ENCODE assay signal across 8 cellular contexts in the genomic region with DNA sequence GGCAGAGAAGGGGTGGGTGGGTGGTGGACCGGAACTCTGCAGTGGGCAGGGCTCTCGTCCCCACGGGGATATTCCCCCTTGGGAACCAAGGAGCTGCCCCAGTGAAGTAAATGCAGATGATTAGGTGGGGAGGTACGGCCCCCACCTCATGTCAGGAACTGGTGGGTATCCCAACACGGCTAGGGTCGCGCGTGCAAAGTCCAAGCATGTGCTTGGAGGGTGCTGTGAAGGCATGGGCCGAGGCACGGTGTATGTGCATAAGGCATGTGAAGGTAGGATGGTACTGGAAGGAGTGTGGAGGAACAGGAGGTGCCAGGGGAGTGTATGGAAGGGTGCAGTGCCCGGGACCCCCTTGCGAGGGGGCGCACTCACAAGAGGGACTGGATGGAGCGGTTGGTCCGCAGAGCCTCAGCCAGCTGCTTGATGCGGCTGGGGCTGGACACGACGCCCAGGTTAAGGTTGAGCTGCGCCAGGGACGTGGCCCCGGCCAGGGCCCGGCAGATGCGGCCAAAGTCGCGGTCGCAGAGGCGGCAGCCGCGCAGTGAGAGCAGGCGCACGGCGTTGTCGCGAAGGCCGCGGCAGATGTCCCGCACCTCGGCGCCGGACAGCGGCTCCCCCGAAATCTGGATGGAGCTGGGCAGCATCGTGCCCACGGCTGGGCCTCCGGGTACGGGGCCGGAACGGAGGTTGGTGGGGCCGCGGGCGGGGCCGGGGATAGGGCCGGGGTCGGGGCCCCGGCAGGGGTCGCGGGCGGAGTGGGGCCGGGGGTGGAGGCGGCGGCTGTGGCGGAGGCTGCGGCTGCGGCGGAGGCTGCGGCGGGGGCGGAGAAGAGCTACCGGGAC. TPM values are rescaled to one million over a fixed set of nuclear protein-coding genes. Genes with fewer than 3 reads are reported as not detected.
DNase-seq lines count a peak whose midpoint lies in the region; ATAC-seq and TF ChIP-seq lines count a peak whose summit lies in the region.

No MANE protein-coding gene starts in this region.

- H3K27ac ChIP-seq in gastrocnemius medialis = no peak overlapping the region

- H3K36me3 Mint-ChIP-seq in activated naive CD4-positive, alpha-beta T cell treated with anti-CD3 and anti-CD28 coated beads, Interleukin-2, amount 50 U/mL, for 24 hours = peaks cover 10% of the 10 kb centered on the region
- peaks cover 3% of the 10 kb centered on the region for H3K36me3 Mint-ChIP-seq in T-helper 17 cell (ENCODE audit: low read depth)

- no peaks in the 10 kb centered on the region for H3K9me3 ChIP-seq in T-helper 17 cell (ENCODE audit: control insufficient read depth, low read length, poor library complexity, severe bottlenecking)
- no peaks in the 10 kb centered on the region for H3K9me3 ChIP-seq in gastrocnemius medialis

- no peaks in the 10 kb centered on the region for H3K9me3 Mint-ChIP-seq in activated naive CD4-positive, alpha-beta T cell treated with anti-CD3 and anti-CD28 coated beads, Interleukin-2, amount 50 U/mL, for 24 hours

- peaks cover 0 to 49% of the 10 kb centered on the region in 2 donors for H3K36me3 ChIP-seq in gastrocnemius medialis

- H3K4me1 Mint-ChIP-seq in activated naive CD4-positive, alpha-beta T cell treated with anti-CD3 and anti-CD28 coated beads, Interleukin-2, amount 50 U/mL, for 24 hours = peaks cover 32% of the 10 kb centered on the region
- H3K4me1 Mint-ChIP-seq in T-helper 17 cell = peaks cover 31% of the 10 kb centered on the region

- H3K4me3 Mint-ChIP-seq in activated naive CD4-positive, alpha-beta T cell treated with anti-CD3 and anti-CD28 coated beads, Interleukin-2, amount 50 U/mL, for 24 hours = peak overlapping the region; percentile 80
- H3K4me3 Mint-ChIP-seq in T-helper 17 cell = peak overlapping the region; percentile 96

- ATAC-seq in T-helper 17 cell (no peak), gastrocnemius medialis (peak in 1 of 2 donors; percentile 8), GM19452 (IDR thresholded peaks at IDR 0.05; ENCODE audit: unreplicated experiment) (no peak)

- peaks cover 12 to 13% of the 10 kb centered on the region in 2 donors for H3K4me1 ChIP-seq in gastrocnemius medialis

- H3K27ac Mint-ChIP-seq in activated naive CD4-positive, alpha-beta T cell treated with anti-CD3 and anti-CD28 coated beads, Interleukin-2, amount 50 U/mL, for 24 hours = peak overlapping the region; percentile 10
- peak overlapping the region; percentile 94 for H3K27ac Mint-ChIP-seq in T-helper 17 cell

- in situ Hi-C loops in gastrocnemius medialis (cut with MboI; ENCODE audit: low sequenced_read_pairs in 4 of 4) = loop anchor here in 3 of 4 donors (10.0 to 25.0 kb wide), 2 partner anchors 55 to 272 kb away; partner anchors contain the start of genes DLK2 (in 2 of the 3), DNPH1 (in 1 of the 3) and TTBK1 (in 1 of the 3)

- DNase-seq in activated naive CD4-positive, alpha-beta T cell treated with Interleukin-2 at 50 U/mL for 16 hours = no peak
- DNase-seq in T-helper 17 cell (no peak), foreskin fibroblast (peak in 1 of 2 donors; percentile 43), gastrocnemius medialis (no peak), GDM1 (lab: John Stamatoyannopoulos, UW) (no peak)
- no peak for DNase-seq in stimulated activated CD4-positive, alpha-beta T cell treated with anti-CD3 and anti-CD28 coated beads, Interleukin-4, amount 100 ng/mL, for 4 hours

- intact Hi-C loops in gastrocnemius medialis (cut with DNase I; ENCODE audit: low total_unique reads) = loop anchor here (5.0 kb wide), 1 partner anchor 142 kb away; the partner anchor contains the start of gene ZNF318

- no peak for TF ChIP-seq POLR2A in gastrocnemius medialis (IDR thresholded peaks at IDR 0.05)

- peaks cover 4 to 7% (median 6%) of the 10 kb centered on the region in 3 donors for H3K27me3 ChIP-seq in gastrocnemius medialis

- no peak for TF ChIP-seq CTCF in foreskin fibroblast (IDR thresholded peaks at IDR 0.05; ENCODE audit: low read depth, low read length)
- no peak for TF ChIP-seq CTCF in gastrocnemius medialis (IDR thresholded peaks at IDR 0.05 in 4 of 5, conservative IDR thresholded peaks at IDR 0.05 in 1 of 5)

- H3K4me3 ChIP-seq in foreskin fibroblast (ENCODE audit: low read depth in 1 of 2, low read length in 2 of 2) (peak overlapping the region; percentile 50 to 55), gastrocnemius medialis (peak overlapping the region; percentile 59 to 89 (median 73))

- H3K27me3 Mint-ChIP-seq in activated naive CD4-positive, alpha-beta T cell treated with anti-CD3 and anti-CD28 coated beads, Interleukin-2, amount 50 U/mL, for 24 hours = peaks cover 11% of the 10 kb centered on the region
- peaks cover 22% of the 10 kb centered on the region for H3K27me3 Mint-ChIP-seq in T-helper 17 cell

RNA-seq across cellular contexts. Expression of gene LRRC73, which starts 0.8 kb away (rescaled TPM):
- total RNA-seq in T-helper 17 cell = under 1 TPM; 0.37 TPM
- total RNA-seq in gastrocnemius medialis = not detected

RNA-seq across cellular contexts. Expression of gene YIPF3, which starts 7.4 kb away (rescaled TPM):
- total RNA-seq in T-helper 17 cell = 10 to 100 TPM; 50.5 to 55.9 TPM
- total RNA-seq in gastrocnemius medialis = 10 to 100 TPM; 55.6 to 97.9 (median 73.5) TPM

RNA-seq across cellular contexts. Expression of gene POLR1C, which starts 7.5 kb away (rescaled TPM):
- total RNA-seq in T-helper 17 cell = 10 to 100 TPM; 51.6 to 54.9 TPM
- total RNA-seq in gastrocnemius medialis = 10 to 100 TPM; 13.4 to 25.1 (median 16.7) TPM

RNA-seq across cellular contexts. Expression of gene TJAP1, which starts 32.0 kb away (rescaled TPM):
- total RNA-seq in T-helper 17 cell = 10 to 100 TPM; 33.2 to 36.3 TPM
- total RNA-seq in gastrocnemius medialis = 10 to 100 TPM; 28.8 to 45.2 (median 37.7) TPM

RNA-seq across cellular contexts. Expression of gene DLK2, which starts 54.0 kb away (rescaled TPM):
- total RNA-seq in T-helper 17 cell = under 1 TPM; 0.25 to 0.89 TPM
- total RNA-seq in gastrocnemius medialis = under 1 TPM in 1 of 4 donors, not detected in 3; 0.20 TPM
